Comparison of ENCODE assay signal across 11 cellular contexts in the genomic region with DNA sequence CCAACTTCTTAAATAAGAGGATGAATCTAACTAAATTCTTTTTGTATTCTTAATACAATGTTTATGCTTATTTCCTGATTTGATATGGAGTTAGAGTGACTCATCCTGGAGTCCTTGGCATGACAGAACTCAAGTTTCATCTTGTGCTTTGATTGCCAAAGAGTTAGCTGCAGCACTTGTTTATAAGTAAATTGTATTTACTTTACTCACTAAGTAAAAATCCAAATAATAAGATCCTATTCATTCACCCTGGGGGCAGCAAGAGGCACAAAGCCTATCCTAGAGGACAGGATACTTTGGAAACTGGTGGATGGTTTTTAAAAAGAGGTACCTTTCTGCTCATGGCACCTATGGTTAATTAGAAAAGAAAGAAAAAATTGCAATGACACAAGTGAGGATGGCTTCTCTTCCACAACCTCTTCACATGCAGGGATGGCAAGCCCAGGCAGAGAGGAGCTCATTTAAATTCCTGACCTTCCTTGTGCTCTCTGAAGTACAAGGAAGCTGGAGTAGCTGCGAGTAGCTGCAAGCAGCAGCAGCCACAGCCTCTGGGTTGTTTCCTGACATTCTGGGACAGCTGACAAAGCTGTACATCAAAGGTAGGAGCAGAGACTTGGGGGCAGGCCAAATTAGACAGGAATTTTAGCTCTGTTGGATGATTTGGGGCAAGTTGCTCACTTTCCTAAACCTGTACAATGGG. TPM values are rescaled to one million over a fixed set of nuclear protein-coding genes. Genes with fewer than 3 reads are reported as not detected.
DNase-seq lines count a peak whose midpoint lies in the region; ATAC-seq and TF ChIP-seq lines count a peak whose summit lies in the region.
"Had no signal": no experiment of that assay in that cellular context is flagged by ENCODE, and none has a peak within 500 bp of the region (broad histone marks: within the 10 kb centered on the region; RNA-seq: fewer than 3 reads in every experiment).

No MANE protein-coding gene starts in this region.

- H3K36me3 ChIP-seq in breast epithelium = no peaks in the 10 kb centered on the region
- H3K36me3 ChIP-seq: uterus had no signal

- peaks cover 5% of the 10 kb centered on the region for H3K36me3 Mint-ChIP-seq in CD4-positive, alpha-beta T cell (ENCODE audit: low read depth)

- H3K4me3 ChIP-seq in breast epithelium = no peak overlapping the region
- H3K4me3 ChIP-seq: uterus had no signal

- H3K27me3 Mint-ChIP-seq in CD4-positive, alpha-beta T cell = no peaks in the 10 kb centered on the region

- H3K4me1 ChIP-seq in breast epithelium = peaks cover 0 to 4% of the 10 kb centered on the region in 2 donors
- H3K4me1 ChIP-seq: uterus had no signal

- no peak for ATAC-seq in CD4-positive, alpha-beta T cell (ENCODE audit: poor library complexity)
- no peak for ATAC-seq in Right ventricle myocardium inferior

- TF ChIP-seq CTCF in CD4-positive, alpha-beta T cell (IDR thresholded peaks at IDR 0.05) = no peak
- no peak for TF ChIP-seq CTCF in breast epithelium (IDR thresholded peaks at IDR 0.05)

- POLR2A ChIA-PET in CD4-positive, alpha-beta T cell (lab: Charles Lee) = no interaction called here

- no peaks in the 10 kb centered on the region for H3K9me3 Mint-ChIP-seq in CD4-positive, alpha-beta T cell

- TF ChIP-seq POLR2A in breast epithelium (IDR thresholded peaks at IDR 0.05) = no peak

- no peaks in the 10 kb centered on the region for H3K27me3 ChIP-seq in CD4-positive, alpha-beta T cell (ENCODE audit: control insufficient read depth, insufficient read depth, low read length)
- no peaks in the 10 kb centered on the region for H3K27me3 ChIP-seq in breast epithelium
- H3K27me3 ChIP-seq: uterus had no signal

- H3K9me3 ChIP-seq in CD4-positive, alpha-beta T cell (ENCODE audit: control insufficient read depth, low read length) = no peaks in the 10 kb centered on the region
- H3K9me3 ChIP-seq in breast epithelium = peaks cover 0 to 8% of the 10 kb centered on the region in 2 donors
- H3K9me3 ChIP-seq: uterus had no signal

- peak overlapping the region; percentile 24 for H3K27ac Mint-ChIP-seq in CD4-positive, alpha-beta T cell
- H3K27ac Mint-ChIP-seq: activated T-helper 1 cell treated with anti-CD3 and anti-CD28 coated beads, Interleukin-12 subunit alpha, Interleukin-12 subunit beta, Interleukin-2, Interleukin-4 antibody, amounts not matched to agents 30 ng/mL and 10 ng/mL and 1 ng/mL, durations not matched to agents 14 hours and 24 hours and 36 hours; mesothelial cell of epicardium had no signal

- H3K4me3 Mint-ChIP-seq in CD4-positive, alpha-beta T cell = no peak overlapping the region
- H3K4me3 Mint-ChIP-seq: activated T-helper 1 cell treated with anti-CD3 and anti-CD28 coated beads, Interleukin-12 subunit alpha, Interleukin-12 subunit beta, Interleukin-2, Interleukin-4 antibody, amounts not matched to agents 30 ng/mL and 10 ng/mL and 1 ng/mL, durations not matched to agents 14 hours and 24 hours and 36 hours; mesothelial cell of epicardium had no signal

- CTCF ChIA-PET in CD4-positive, alpha-beta T cell (lab: Charles Lee) = interaction anchor here (3.4 kb wide), 1 partner anchor 99 kb away, joined by 13 read pairs; no protein-coding TSS in a partner anchor

- intact Hi-C loops in CD4-positive, alpha-beta T cell (cut with DNase I, micrococcal nuclease) = loop anchor here in 1 of 2 experiments (10.0 kb wide), 1 partner anchor 798 kb away; no protein-coding TSS in a partner anchor
- intact Hi-C loops in breast epithelium (cut with DNase I; ENCODE audit: low total_unique reads) = no loop called here
- intact Hi-C loops in Right ventricle myocardium inferior (cut with DNase I) = no loop called here

- DNase-seq in CD4-positive, alpha-beta T cell = no peak
- DNase-seq in LHCN-M2 (ENCODE audit: low read depth) (peak; percentile 87), breast epithelium (ENCODE audit: low spot score in 2 of 2) (peak in 1 of 2 donors; percentile 23), myocyte (ENCODE audit: low read depth) (peak; percentile 66), pons (ENCODE audit: low spot score) (no peak), NCI-H2171 (lab: John Stamatoyannopoulos, UW) (no peak), Right ventricle myocardium inferior (ENCODE audit: missing footprints) (no peak)
- no peak for DNase-seq in activated CD8-positive, alpha-beta memory T cell treated with anti-CD3 and anti-CD28 coated beads, Interleukin-2, amount 50 U/mL, for 48 hours
- DNase-seq: uterus had no signal

- no peak overlapping the region for H3K27ac ChIP-seq in CD4-positive, alpha-beta T cell (ENCODE audit: low read depth, low read length)
- peak overlapping the region; percentile 20 to 79 for H3K27ac ChIP-seq in breast epithelium
- H3K27ac ChIP-seq: uterus had no signal

- H3K4me1 Mint-ChIP-seq in CD4-positive, alpha-beta T cell (ENCODE audit: low read depth) = peaks cover 29% of the 10 kb centered on the region

RNA-seq across cellular contexts. Expression of gene CROT, which starts 28.5 kb away (rescaled TPM):
- 1 to 10 TPM; 8.5 to 8.6 TPM for total RNA-seq in CD4-positive, alpha-beta T cell
- 24.8 and 32.4 TPM in 2 replicates for total RNA-seq in LHCN-M2 (2014; rRNA removed)
- polyA plus RNA-seq in LHCN-M2 (2012) = 10.4 TPM
- 10 to 100 TPM; 11.7 to 34.4 (median 28.8) TPM for total RNA-seq in breast epithelium
- 14.7 and 38.8 TPM in 2 replicates for total RNA-seq in myocyte
- polyA plus RNA-seq in myocyte (2012) = 11.1 TPM
- total RNA-seq in Right ventricle myocardium inferior = 6.9 TPM

Comparison
In these comparisons a context has a peak if more than half of its experiments do, and no peak if none do; other contexts are left out.
1. DNase-seq: peak in LHCN-M2 (single experiment) and myocyte (single experiment); none in CD4-positive, alpha-beta T cell (0 of 10), pons (single experiment), NCI-H2171 (single experiment), activated CD8-positive, alpha-beta memory T cell treated with anti-CD3 and anti-CD28 coated beads, Interleukin-2, amount 50 U/mL, for 48 hours (single experiment) and Right ventricle myocardium inferior (single experiment).